7 cellular contexts compared by ENCODE assay signal in the genomic region with DNA sequence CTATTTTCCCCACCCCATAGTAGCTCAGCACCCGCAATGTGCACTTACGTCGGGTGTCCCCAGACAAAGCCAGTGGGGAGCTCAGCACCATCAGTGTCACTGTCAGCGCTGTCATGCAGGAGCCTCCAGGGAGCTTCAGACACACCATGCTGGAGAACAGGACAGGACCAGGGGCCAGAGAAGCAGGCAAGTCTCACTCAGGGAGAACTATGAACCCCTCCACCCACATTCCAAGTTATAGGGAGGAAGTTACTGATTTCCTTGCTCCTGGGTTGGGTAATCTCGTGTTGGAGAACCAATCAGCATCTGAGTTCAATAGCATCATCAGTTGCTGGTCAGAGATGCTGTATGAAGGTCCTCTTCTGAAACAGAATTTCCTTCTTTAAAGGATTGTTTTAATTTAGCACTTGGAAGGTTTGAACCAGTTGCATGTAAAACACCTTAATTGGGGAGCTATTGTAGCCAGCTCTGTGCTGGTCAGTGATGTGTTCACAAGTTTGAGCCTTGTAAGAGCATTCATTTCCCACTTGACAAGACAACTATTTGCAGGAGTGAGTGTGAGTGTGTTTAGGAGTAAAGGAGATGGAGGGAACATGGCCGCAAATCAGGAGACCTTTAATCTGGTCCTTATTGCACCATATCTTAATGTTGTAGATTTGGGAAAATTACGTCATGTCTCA. TPM values are rescaled to one million over a fixed set of nuclear protein-coding genes. Genes with fewer than 3 reads are reported as not detected.
DNase-seq lines count a peak whose midpoint lies in the region; ATAC-seq, FAIRE-seq and TF ChIP-seq lines count a peak whose summit lies in the region.
"Not testable (repeated sequence)": the region's sequence is repeated elsewhere in the genome, so short reads cannot be mapped to it uniquely, and the experiment has no call there.

Gene HLA-DRB1 (minus strand): TSS at position 254 of the 680 bp plus-strand sequence. CDS start 106 bp downstream, at position 148.

- not testable (repeated sequence) for H3K27me3 ChIP-seq in left ventricle myocardium inferior (ENCODE audit: low read depth); pancreas

- not testable (repeated sequence) for H3K36me3 ChIP-seq in left ventricle myocardium inferior, pancreas

- peak; percentile 96 for FAIRE-seq in pancreas (lab: Jason Lieb, UNC)

- not testable (repeated sequence) for H3K9me3 ChIP-seq in left ventricle myocardium inferior (replicated peaks); pancreas

- ATAC-seq in GM18498 (IDR thresholded peaks at IDR 0.05; ENCODE audit: unreplicated experiment): peak; percentile 90
- ATAC-seq in GM21723 (IDR thresholded peaks at IDR 0.05; ENCODE audit: unreplicated experiment): peak; percentile 92
- peak; percentile 89 for ATAC-seq in HG03460 (IDR thresholded peaks at IDR 0.05; ENCODE audit: unreplicated experiment)
- ATAC-seq in pancreas: peak; percentile 71 to 97 (median 97)

- peak; percentile 66 for DNase-seq in astrocyte of the hippocampus (ENCODE audit: low read depth, low spot score)
- DNase-seq in left ventricle myocardium inferior: not testable (repeated sequence)
- peak in 2 of 6 donors; percentile 1 to 46 for DNase-seq in pancreas

- WGBS in pancreas, 2 donors: 11 to 23% methylated on average over 5 to 7 of the region's 7 CpGs

- intact Hi-C loops in T-helper 2 cell treated with Interferon-gamma antibody and Interleukin-4, amounts not matched to agents 100 ng/mL and 5 ng/mL, for 36 hours (cut with micrococcal nuclease); left ventricle myocardium inferior (cut with micrococcal nuclease); pancreas (cut with DNase I): not testable (repeated sequence)

- not testable (repeated sequence) for H3K4me1 ChIP-seq in left ventricle myocardium inferior, pancreas

- TF ChIP-seq CTCF in left ventricle myocardium inferior (IDR thresholded peaks at IDR 0.05; ENCODE audit: borderline replicate concordance); pancreas (IDR thresholded peaks at IDR 0.05): not testable (repeated sequence)

- not testable (repeated sequence) for H3K4me3 ChIP-seq in left ventricle myocardium inferior, pancreas

- not testable (repeated sequence) for H3K27ac ChIP-seq in left ventricle myocardium inferior (replicated peaks)
- peak within 1 kb of the TSS in 1 of 4 donors; percentile 27 for H3K27ac ChIP-seq in pancreas

RNA-seq across cellular contexts. Expression of gene HLA-DRB1, which starts in this region (rescaled TPM):
- 69.9 and 74.8 TPM in 2 replicates for total RNA-seq in T-helper 2 cell treated with Interferon-gamma antibody and Interleukin-4, amounts not matched to agents 100 ng/mL and 5 ng/mL, for 36 hours
- total RNA-seq in left ventricle myocardium inferior (26.4 TPM), pancreas (100 to 1,000 TPM in 1 of 6 donors, 10 to 100 TPM in 4, 1 to 10 TPM in 1; 9.3 to 165 (median 23.5) TPM)
- 10 to 100 TPM in 1 of 2 donors, 1 to 10 TPM in 1; 9.8 to 20.2 TPM for polyA plus RNA-seq in pancreas
